In genomic region chr18:13442451-13442850, GRCh38 we compare ENCODE assay signal across 28 cellular contexts.
DNase-seq lines count a peak whose midpoint lies in the region; ATAC-seq, FAIRE-seq and TF ChIP-seq lines count a peak whose summit lies in the region.
"Had no signal": no experiment of that assay in that cellular context is flagged by ENCODE, and none has a peak within 500 bp of the region (broad histone marks: within the 10 kb centered on the region; RNA-seq: fewer than 3 reads in every experiment).

No MANE protein-coding gene starts in this region.

- TF ChIP-seq CTCF in pancreas (IDR thresholded peaks at IDR 0.05) = no peak

- no peak overlapping the region for H3K4me3 ChIP-seq in pancreas
- H3K4me3 ChIP-seq: GM12878, K562, SJCRH30 had no signal

- H3K4me1 ChIP-seq in pancreas = no peaks in the 10 kb centered on the region
- H3K4me1 ChIP-seq: BE2C, SJCRH30 had no signal

- H3K27me3 ChIP-seq in pancreas = no peaks in the 10 kb centered on the region
- H3K27me3 ChIP-seq: BE2C, SJCRH30 had no signal

- ATAC-seq in pancreas (no peak), HG03354 (IDR thresholded peaks at IDR 0.05; ENCODE audit: poor library complexity, severe bottlenecking, unreplicated experiment) (no peak)
- ATAC-seq: GM12878, HCT116, K562, SK-N-SH treated with all-trans-retinoic acid at 6 μM for 48 hours had no signal

- FAIRE-seq in urothelium cell line (lab: Jason Lieb, UNC) = peak; percentile 87
- no peak for FAIRE-seq in pancreas (lab: Jason Lieb, UNC)
- FAIRE-seq: D721Med, G401.6, GM12878, K562, RCC 7860 had no signal

- H3K36me3 ChIP-seq in KOPT-K1 (ENCODE audit: insufficient read depth, low read length) (peaks cover 9% of the 10 kb centered on the region; the same call in 1 of the 2 replicates), pancreas (no peaks in the 10 kb centered on the region)
- H3K36me3 ChIP-seq: BE2C, SJCRH30 had no signal

- H3K9me3 ChIP-seq in KOPT-K1 (ENCODE audit: insufficient read depth, low read length, poor library complexity, severe bottlenecking) (no peaks in the 10 kb centered on the region), pancreas (no peaks in the 10 kb centered on the region)
- H3K9me3 ChIP-seq: BE2C, SJCRH30 had no signal

- H3K27ac ChIP-seq in KOPT-K1 (ENCODE audit: low read depth, low read length, poor library complexity, severe bottlenecking) (peak overlapping the region; percentile 98), pancreas (no peak overlapping the region)
- H3K27ac ChIP-seq: 22Rv1, HL-60, SJCRH30 had no signal

- intact Hi-C loops in pancreas (cut with DNase I) = no loop called here

- DNase-seq in activated T-cell treated with anti-CD3 and anti-CD28 coated beads, Interleukin-2, amount 50 U/mL, for 1 hour = peak; percentile 18
- no peak for DNase-seq in activated T-cell treated with anti-CD3 and anti-CD28 coated beads, Interleukin-2, amount 50 U/mL, for 48 hours
- DNase-seq in mesenteric fat pad (ENCODE audit: low spot score) (peak; percentile 81), urothelium cell line (ENCODE audit: low spot score) (no peak), pancreas (no peak), DMS79 (lab: John Stamatoyannopoulos, UW) (no peak)
- DNase-seq: BE2C; CD4-positive, alpha-beta T cell; GOT3; MV-4-11; NCI-H1105; NCI-H1436 treated with DMSO at 0.1 percent for 48 hours; NCI-H187 treated with DMSO at 0.1 percent for 48 hours; NCI-H446; NCI-H524 treated with DMSO at 0.1 percent for 48 hours; NCI-H774; SJCRH30 had no signal

- 95 to 97% methylated on average over 17 of the region's 17 CpGs for WGBS in pancreas, 2 donors

Comparison
In these comparisons a context has a peak if more than half of its experiments do, and no peak if none do; other contexts are left out.
1. DNase-seq: peak in activated T-cell treated with anti-CD3 and anti-CD28 coated beads, Interleukin-2, amount 50 U/mL, for 1 hour (single experiment) and mesenteric fat pad (single experiment); none in activated T-cell treated with anti-CD3 and anti-CD28 coated beads, Interleukin-2, amount 50 U/mL, for 48 hours (0 of 2), urothelium cell line (single experiment), pancreas (0 of 6) and DMS79 (single experiment).